12 cellular contexts compared by ENCODE assay signal in the genomic region with DNA sequence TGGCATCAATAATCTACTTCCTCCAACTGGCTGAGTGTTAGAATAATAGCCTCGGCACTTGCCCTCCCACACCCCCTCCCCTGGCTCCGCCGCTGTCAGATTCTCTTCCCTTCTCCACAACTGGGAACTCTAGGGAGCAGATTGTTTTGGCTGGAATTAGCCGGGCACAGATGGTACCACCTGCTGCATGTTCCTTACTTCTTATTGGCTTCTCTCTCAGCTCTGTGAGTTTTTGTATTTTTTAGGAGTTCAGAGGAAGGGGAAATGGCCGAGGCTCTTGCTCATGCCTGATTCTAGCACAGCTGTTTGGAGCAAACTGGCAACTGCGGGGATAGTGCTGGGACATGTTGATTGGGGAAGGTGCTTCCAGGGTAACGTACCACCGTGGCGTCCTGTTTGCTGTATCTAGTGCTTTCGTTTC.
DNase-seq lines count a peak whose midpoint lies in the region; ATAC-seq and TF ChIP-seq lines count a peak whose summit lies in the region.
"Had no signal": no experiment of that assay in that cellular context is flagged by ENCODE, and none has a peak within 500 bp of the region (broad histone marks: within the 10 kb centered on the region; RNA-seq: fewer than 3 reads in every experiment).

No MANE protein-coding gene starts in this region.

- H3K4me3 ChIP-seq in left lung (no peak overlapping the region), suprapubic skin (no peak overlapping the region)
- H3K4me3 ChIP-seq: MG63 had no signal

- intact Hi-C loops in left lung (cut with DNase I): no loop called here

- H3K36me3 ChIP-seq in left lung (no peaks in the 10 kb centered on the region), suprapubic skin (no peaks in the 10 kb centered on the region)
- H3K36me3 ChIP-seq: MG63 had no signal

- H3K9me3 Mint-ChIP-seq in type B pancreatic cell: no peaks in the 10 kb centered on the region
- H3K9me3 Mint-ChIP-seq: endodermal cell had no signal

- TF ChIP-seq EP300 in suprapubic skin (IDR thresholded peaks at IDR 0.05): no peak

- 57% methylated on average over 10 of the region's 10 CpGs for WGBS in suprapubic skin

- H3K36me3 Mint-ChIP-seq in type B pancreatic cell: no peaks in the 10 kb centered on the region

- peaks cover 21% of the 10 kb centered on the region for H3K27me3 Mint-ChIP-seq in type B pancreatic cell

- TF ChIP-seq POLR2A in suprapubic skin (IDR thresholded peaks at IDR 0.05): no peak

- peaks cover 4% of the 10 kb centered on the region for H3K4me1 Mint-ChIP-seq in type B pancreatic cell (ENCODE audit: unreplicated experiment)

- H3K9me3 ChIP-seq in left lung (no peaks in the 10 kb centered on the region), suprapubic skin (no peaks in the 10 kb centered on the region)
- H3K9me3 ChIP-seq: Caco-2, MG63 had no signal

- TF ChIP-seq CTCF in left lung (IDR thresholded peaks at IDR 0.05) (no peak), suprapubic skin (IDR thresholded peaks at IDR 0.05) (no peak), type B pancreatic cell (conservative IDR thresholded peaks at IDR 0.05) (no peak)

- H3K27ac Mint-ChIP-seq in type B pancreatic cell: no peak overlapping the region
- H3K27ac Mint-ChIP-seq: endodermal cell had no signal

- H3K4me3 Mint-ChIP-seq in type B pancreatic cell: no peak overlapping the region
- H3K4me3 Mint-ChIP-seq: endodermal cell had no signal

- peak overlapping the region; percentile 71 for H3K27ac ChIP-seq in caudate nucleus (ENCODE audit: low read depth, low read length)
- H3K27ac ChIP-seq in left lung: peak overlapping the region; percentile 36 to 62
- peak overlapping the region; percentile 5 for H3K27ac ChIP-seq in suprapubic skin

- H3K27me3 ChIP-seq in left lung (no peaks in the 10 kb centered on the region), suprapubic skin (no peaks in the 10 kb centered on the region)
- H3K27me3 ChIP-seq: MG63 had no signal

- ATAC-seq in left lung (peak; percentile 23), GM21528 (IDR thresholded peaks at IDR 0.05; ENCODE audit: low FRiP score, unreplicated experiment) (no peak), GM18517 (IDR thresholded peaks at IDR 0.05; ENCODE audit: unreplicated experiment) (no peak)

- DNase-seq in NCI-H446 treated with DMSO at 0.1 percent for 48 hours (lab: John Stamatoyannopoulos, UW) (peak; percentile 74), caudate nucleus (lab: John Stamatoyannopoulos, UW) (peak in 6 of 61 donors; percentile 13 to 63 (median 24)), left lung (no peak), suprapubic skin (ENCODE audit: low spot score in 2 of 2) (no peak), type B pancreatic cell (ENCODE audit: extremely low spot score, unreplicated experiment) (no peak)
- DNase-seq: Caco-2; endodermal cell; MG63; occipital lobe; stimulated activated CD4-positive, alpha-beta T cell treated with anti-CD3 and anti-CD28 coated beads, Interleukin-4, amount 100 ng/mL, for 24 hours had no signal

- H3K4me1 ChIP-seq in left lung (peaks cover 0 to 80% of the 10 kb centered on the region in 2 donors), suprapubic skin (no peaks in the 10 kb centered on the region)
- H3K4me1 ChIP-seq: Caco-2 had no signal

Comparison
In these comparisons a context has a peak if more than half of its experiments do, and no peak if none do; other contexts are left out.
1. H3K27ac ChIP-seq: peak in every context shown above with its lines; median percentile 71 in caudate nucleus; 49 in left lung; 5 in suprapubic skin.